ENCODE assay signal across 1 cellular context in the genomic region with DNA sequence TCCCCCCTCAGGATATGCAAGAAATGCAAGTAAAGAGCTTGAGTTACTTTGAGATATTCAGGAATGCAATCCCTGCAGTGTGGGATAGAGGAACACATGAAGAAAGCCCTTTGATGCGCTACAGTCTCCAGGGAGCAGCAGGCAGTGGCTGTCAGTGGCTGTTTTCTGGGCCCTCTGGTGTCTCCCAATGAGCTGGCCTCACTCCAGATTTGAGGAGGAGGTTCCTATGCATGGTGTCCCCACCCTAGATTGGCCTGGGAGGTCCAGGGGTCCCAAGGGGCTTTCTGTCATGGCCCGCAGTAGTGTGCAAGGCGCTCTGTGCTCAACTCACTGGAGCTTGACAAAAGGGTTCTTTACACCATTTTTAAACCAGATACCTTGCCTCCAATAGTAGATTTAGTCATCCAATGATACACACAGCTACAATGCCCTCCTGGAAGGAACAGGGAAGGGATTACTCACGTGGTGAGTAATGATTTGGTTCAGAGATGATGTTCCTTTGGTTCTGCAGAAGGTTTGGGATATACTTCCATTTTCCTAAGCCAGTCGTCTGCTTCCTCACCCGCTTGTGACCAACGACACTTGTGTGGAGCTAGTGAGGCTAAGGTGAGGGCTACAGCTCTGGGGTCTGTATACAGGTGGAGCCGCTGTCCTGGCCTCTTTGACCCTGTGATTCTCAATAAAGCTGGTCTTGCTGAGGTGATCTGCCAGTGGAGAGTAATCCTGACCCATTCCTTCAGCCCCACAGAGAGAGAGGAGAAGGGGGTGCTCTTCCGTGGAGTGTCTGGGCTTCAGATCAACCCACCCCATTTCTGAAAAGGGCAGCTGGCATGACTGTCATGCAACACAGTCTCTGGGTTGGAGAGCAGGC.
TF ChIP-seq lines count a peak whose summit lies in the region.

No MANE protein-coding gene starts in this region.

TF ChIP-seq in GM23338, 12 proteins besides CTCF, POLR2A, EP300 and RAD21 (continued from another document):
- TF ChIP-seq STAT1 (IDR thresholded peaks at IDR 0.05; ENCODE audit: unreplicated experiment) = no peak
- TF ChIP-seq POLR2AphosphoS5 (IDR thresholded peaks at IDR 0.05; ENCODE audit: low read depth) = no peak
